Comparison of ENCODE assay signal across 1 cellular context in the genomic region with DNA sequence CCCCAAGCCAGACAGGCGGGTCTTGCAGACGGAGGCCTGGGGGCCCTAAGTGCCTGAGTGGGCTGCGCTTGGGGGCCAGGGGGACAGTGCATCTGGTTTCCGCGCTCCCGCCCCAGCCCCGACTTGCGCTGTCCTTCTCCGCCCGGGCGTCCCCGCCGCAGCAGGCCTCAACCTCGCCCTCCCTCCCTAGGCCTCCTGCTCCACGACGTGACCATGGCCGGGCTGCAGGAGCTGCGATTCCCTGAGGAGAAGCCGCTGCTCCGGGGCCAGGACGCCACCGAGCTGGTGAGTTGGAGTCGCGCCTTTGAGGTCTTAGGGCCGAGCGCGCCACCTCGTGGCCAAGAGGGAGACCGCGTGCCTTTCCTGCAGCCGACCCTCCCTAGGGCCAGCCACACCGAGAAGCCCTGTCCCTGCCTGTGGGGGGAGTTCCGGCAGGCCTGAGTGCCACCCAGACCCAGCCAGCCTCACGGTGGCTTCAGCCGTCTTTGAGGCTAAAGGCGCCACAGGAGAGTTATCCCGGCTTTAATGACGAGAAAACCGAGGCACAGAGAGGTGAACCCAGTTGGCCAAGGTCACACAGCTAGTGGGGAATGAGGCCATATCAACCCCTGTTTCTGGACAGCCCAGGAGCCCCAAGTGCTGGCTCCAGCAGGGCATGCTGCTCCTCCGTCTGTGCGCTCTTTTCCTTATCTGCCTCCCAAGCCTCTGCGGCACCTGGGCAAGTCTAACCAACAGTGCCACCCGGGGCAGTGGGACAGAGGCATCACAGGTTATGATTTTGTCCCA.
A peak's percentile ranks its signal among the peaks of the same experiment; 100 is the strongest.
TF ChIP-seq lines count a peak whose summit lies in the region.

No MANE protein-coding gene starts in this region.

TF ChIP-seq in HepG2, 621 proteins besides CTCF, POLR2A, EP300 and RAD21 (continued from another document and continues in another):
- TF ChIP-seq REST (IDR thresholded peaks at IDR 0.05; ENCODE audit: borderline replicate concordance in 1 of 2, low read depth in 1 of 2, low read length in 2 of 2) (no peak), MXD4 (CRISPR knock-in tag; IDR thresholded peaks at IDR 0.05) (0 out of 2 replicates have a peak, but pooled peaks have one; percentile 51), ARID2 (CRISPR knock-in tag; IDR thresholded peaks at IDR 0.05; ENCODE audit: borderline replicate concordance) (no peak), RFXANK (CRISPR knock-in tag; IDR thresholded peaks at IDR 0.05) (no peak), IKZF1 (IDR thresholded peaks at IDR 0.05) (no peak), CBFB (CRISPR knock-in tag; IDR thresholded peaks at IDR 0.05) (0 out of 2 replicates have a peak, but pooled peaks have one; percentile 57), KLF9 (CRISPR knock-in tag; IDR thresholded peaks at IDR 0.05; ENCODE audit: low read depth) (no peak), ZNF777 (CRISPR knock-in tag; IDR thresholded peaks at IDR 0.05) (peak; percentile 36; the same call in 1 of the 2 replicates), THAP11 (CRISPR knock-in tag; IDR thresholded peaks at IDR 0.05) (peak; percentile 66), ELF3 (CRISPR knock-in tag; IDR thresholded peaks at IDR 0.05) (peak; percentile 18; the same call in 1 of the 2 replicates), TRIM22 (IDR thresholded peaks at IDR 0.05) (no peak), ZNF564 (CRISPR knock-in tag; IDR thresholded peaks at IDR 0.05) (no peak), RAD51 (IDR thresholded peaks at IDR 0.05; ENCODE audit: borderline replicate concordance) (no peak), TBP (CRISPR knock-in tag; IDR thresholded peaks at IDR 0.05) (no peak), FOSL2 (CRISPR knock-in tag; IDR thresholded peaks at IDR 0.05) (peak; percentile 41; the same call in 1 of the 2 replicates), ZNF264 (CRISPR knock-in tag; IDR thresholded peaks at IDR 0.05) (no peak), ZNF569 (CRISPR knock-in tag; IDR thresholded peaks at IDR 0.05; ENCODE audit: borderline replicate concordance) (no peak), ZNF329 (CRISPR knock-in tag; IDR thresholded peaks at IDR 0.05; ENCODE audit: low read depth) (no peak), ASH2L (IDR thresholded peaks at IDR 0.05; ENCODE audit: insufficient read length, low read depth, low read length) (no peak), ZNF674 (CRISPR knock-in tag; IDR thresholded peaks at IDR 0.05; ENCODE audit: low read depth) (no peak), ZNF781 (CRISPR knock-in tag; IDR thresholded peaks at IDR 0.05; ENCODE audit: borderline replicate concordance, not compliant biosample characterization) (no peak), E2F2 (CRISPR knock-in tag; IDR thresholded peaks at IDR 0.05; ENCODE audit: borderline replicate concordance) (no peak), ZSCAN29 (CRISPR knock-in tag; conservative IDR thresholded peaks at IDR 0.05) (no peak), ZBTB3 (CRISPR knock-in tag; IDR thresholded peaks at IDR 0.05; ENCODE audit: borderline replicate concordance, low read depth) (no peak), MAZ (IDR thresholded peaks at IDR 0.05; ENCODE audit: borderline replicate concordance, low read depth, low read length) (no peak), MAZ (CRISPR knock-in tag; IDR thresholded peaks at IDR 0.05; ENCODE audit: low read depth) (no peak), HMGA1 (CRISPR knock-in tag; conservative IDR thresholded peaks at IDR 0.05) (no peak), ZFX (CRISPR knock-in tag; IDR thresholded peaks at IDR 0.05; ENCODE audit: low read depth) (peak; percentile 26; the same call in 1 of the 2 replicates), ZNF142 (CRISPR knock-in tag; IDR thresholded peaks at IDR 0.05) (no peak), NFIC (IDR thresholded peaks at IDR 0.05; ENCODE audit: low read length) (no peak), ZNF567 (CRISPR knock-in tag; IDR thresholded peaks at IDR 0.05; ENCODE audit: borderline replicate concordance) (no peak), CSRNP2 (CRISPR knock-in tag; conservative IDR thresholded peaks at IDR 0.05; ENCODE audit: low read depth) (no peak), SCMH1 (CRISPR knock-in tag; IDR thresholded peaks at IDR 0.05; ENCODE audit: borderline replicate concordance) (no peak), ZMAT3 (CRISPR knock-in tag; conservative IDR thresholded peaks at IDR 0.05) (no peak)
- TF ChIP-seq, protein P1, sequence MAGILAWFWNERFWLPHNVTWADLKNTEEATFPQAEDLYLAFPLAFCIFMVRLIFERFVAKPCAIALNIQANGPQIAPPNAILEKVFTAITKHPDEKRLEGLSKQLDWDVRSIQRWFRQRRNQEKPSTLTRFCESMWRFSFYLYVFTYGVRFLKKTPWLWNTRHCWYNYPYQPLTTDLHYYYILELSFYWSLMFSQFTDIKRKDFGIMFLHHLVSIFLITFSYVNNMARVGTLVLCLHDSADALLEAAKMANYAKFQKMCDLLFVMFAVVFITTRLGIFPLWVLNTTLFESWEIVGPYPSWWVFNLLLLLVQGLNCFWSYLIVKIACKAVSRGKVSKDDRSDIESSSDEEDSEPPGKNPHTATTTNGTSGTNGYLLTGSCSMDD (CRISPR knock-in tag; IDR thresholded peaks at IDR 0.05) = no peak
- TF ChIP-seq, protein P2, sequence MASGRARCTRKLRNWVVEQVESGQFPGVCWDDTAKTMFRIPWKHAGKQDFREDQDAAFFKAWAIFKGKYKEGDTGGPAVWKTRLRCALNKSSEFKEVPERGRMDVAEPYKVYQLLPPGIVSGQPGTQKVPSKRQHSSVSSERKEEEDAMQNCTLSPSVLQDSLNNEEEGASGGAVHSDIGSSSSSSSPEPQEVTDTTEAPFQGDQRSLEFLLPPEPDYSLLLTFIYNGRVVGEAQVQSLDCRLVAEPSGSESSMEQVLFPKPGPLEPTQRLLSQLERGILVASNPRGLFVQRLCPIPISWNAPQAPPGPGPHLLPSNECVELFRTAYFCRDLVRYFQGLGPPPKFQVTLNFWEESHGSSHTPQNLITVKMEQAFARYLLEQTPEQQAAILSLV (CRISPR knock-in tag; IDR thresholded peaks at IDR 0.05; ENCODE audit: borderline replicate concordance) = peak; percentile 91; the same call in 1 of the 2 replicates
- TF ChIP-seq, protein P3, sequence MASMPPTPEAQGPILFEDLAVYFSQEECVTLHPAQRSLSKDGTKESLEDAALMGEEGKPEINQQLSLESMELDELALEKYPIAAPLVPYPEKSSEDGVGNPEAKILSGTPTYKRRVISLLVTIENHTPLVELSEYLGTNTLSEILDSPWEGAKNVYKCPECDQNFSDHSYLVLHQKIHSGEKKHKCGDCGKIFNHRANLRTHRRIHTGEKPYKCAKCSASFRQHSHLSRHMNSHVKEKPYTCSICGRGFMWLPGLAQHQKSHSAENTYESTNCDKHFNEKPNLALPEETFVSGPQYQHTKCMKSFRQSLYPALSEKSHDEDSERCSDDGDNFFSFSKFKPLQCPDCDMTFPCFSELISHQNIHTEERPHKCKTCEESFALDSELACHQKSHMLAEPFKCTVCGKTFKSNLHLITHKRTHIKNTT (CRISPR knock-in tag; IDR thresholded peaks at IDR 0.05) = no peak
- TF ChIP-seq, protein P4, sequence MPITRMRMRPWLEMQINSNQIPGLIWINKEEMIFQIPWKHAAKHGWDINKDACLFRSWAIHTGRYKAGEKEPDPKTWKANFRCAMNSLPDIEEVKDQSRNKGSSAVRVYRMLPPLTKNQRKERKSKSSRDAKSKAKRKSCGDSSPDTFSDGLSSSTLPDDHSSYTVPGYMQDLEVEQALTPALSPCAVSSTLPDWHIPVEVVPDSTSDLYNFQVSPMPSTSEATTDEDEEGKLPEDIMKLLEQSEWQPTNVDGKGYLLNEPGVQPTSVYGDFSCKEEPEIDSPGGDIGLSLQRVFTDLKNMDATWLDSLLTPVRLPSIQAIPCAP (CRISPR knock-in tag; IDR thresholded peaks at IDR 0.05; ENCODE audit: low read depth) = no peak
- TF ChIP-seq, protein P5, sequence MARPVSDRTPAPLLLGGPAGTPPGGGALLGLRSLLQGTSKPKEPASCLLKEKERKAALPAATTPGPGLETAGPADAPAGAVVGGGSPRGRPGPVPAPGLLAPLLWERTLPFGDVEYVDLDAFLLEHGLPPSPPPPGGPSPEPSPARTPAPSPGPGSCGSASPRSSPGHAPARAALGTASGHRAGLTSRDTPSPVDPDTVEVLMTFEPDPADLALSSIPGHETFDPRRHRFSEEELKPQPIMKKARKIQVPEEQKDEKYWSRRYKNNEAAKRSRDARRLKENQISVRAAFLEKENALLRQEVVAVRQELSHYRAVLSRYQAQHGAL (CRISPR knock-in tag; IDR thresholded peaks at IDR 0.05; ENCODE audit: not compliant biosample characterization) = no peak
